In genomic region chr10:86945361-86946214, GRCh38 we compare ENCODE assay signal across 10 cellular contexts. TPM values are rescaled to one million over a fixed set of nuclear protein-coding genes. Genes with fewer than 3 reads are reported as not detected.
DNase-seq lines count a peak whose midpoint lies in the region; ATAC-seq and TF ChIP-seq lines count a peak whose summit lies in the region.
"Had no signal": no experiment of that assay in that cellular context is flagged by ENCODE, and none has a peak within 500 bp of the region (broad histone marks: within the 10 kb centered on the region; RNA-seq: fewer than 3 reads in every experiment).

No MANE protein-coding gene starts in this region.

- POLR2A ChIA-PET in MCF 10A (lab: Yijun Ruan, JAX): interaction anchor here (0.5 to 1.0 kb wide), 3 partner anchors 21 to 134 kb away, joined by 3 read pairs; no protein-coding TSS in a partner anchor

- H3K27ac Mint-ChIP-seq in MCF 10A (ENCODE audit: low read depth, unreplicated experiment): no peak overlapping the region

- no peaks in the 10 kb centered on the region for H3K36me3 Mint-ChIP-seq in MCF 10A (ENCODE audit: insufficient read depth, unreplicated experiment)
- H3K36me3 Mint-ChIP-seq: CD14-positive monocyte, IgD-negative memory B cell had no signal

- CTCF ChIA-PET in MCF 10A (lab: Yijun Ruan, JAX): interaction anchor here (0.9 to 1.5 kb wide), 4 partner anchors 14 to 159 kb away, joined by 3 to 5 read pairs (median 4); no protein-coding TSS in a partner anchor

- ATAC-seq in left lung (peak; percentile 33), HG03439 (IDR thresholded peaks at IDR 0.05; ENCODE audit: unreplicated experiment) (no peak), GM21619 (IDR thresholded peaks at IDR 0.05; ENCODE audit: unreplicated experiment) (no peak), GM18868 (IDR thresholded peaks at IDR 0.05; ENCODE audit: unreplicated experiment) (no peak)

- intact Hi-C loops in MCF 10A (cut with micrococcal nuclease): no loop called here
- intact Hi-C loops in left lung (cut with DNase I): no loop called here

- peaks cover 0 to 7% of the 10 kb centered on the region in 2 donors for H3K36me3 ChIP-seq in left lung

- H3K4me1 Mint-ChIP-seq in MCF 10A (ENCODE audit: insufficient read depth, unreplicated experiment): no peaks in the 10 kb centered on the region
- H3K4me1 Mint-ChIP-seq: CD14-positive monocyte, IgD-negative memory B cell had no signal

- peak; percentile 39 for DNase-seq in activated effector memory CD4-positive, alpha-beta T cell treated with anti-CD3 and anti-CD28 coated beads, Interleukin-2, amount 50 U/mL, for 16 hours
- DNase-seq in activated effector memory CD4-positive, alpha-beta T cell treated with Interleukin-2 at 50 U/mL for 16 hours: no peak
- DNase-seq in MCF 10A (ENCODE audit: unreplicated experiment): peak; percentile 78
- no peak for DNase-seq in left lung
- no peak for DNase-seq in central memory CD4-positive, alpha-beta T cell

- H3K9me3 Mint-ChIP-seq in MCF 10A (ENCODE audit: unreplicated experiment): no peaks in the 10 kb centered on the region

- peaks cover 0 to 14% of the 10 kb centered on the region in 2 donors for H3K27me3 ChIP-seq in left lung

- TF ChIP-seq CTCF in MCF 10A (IDR thresholded peaks at IDR 0.05; ENCODE audit: unreplicated experiment) (no peak), left lung (IDR thresholded peaks at IDR 0.05) (no peak)

- H3K27ac ChIP-seq in left lung: no peak overlapping the region

- H3K4me3 ChIP-seq in left lung: no peak overlapping the region

- H3K9me3 ChIP-seq in left lung: no peaks in the 10 kb centered on the region

- no peaks in the 10 kb centered on the region for H3K27me3 Mint-ChIP-seq in MCF 10A (ENCODE audit: insufficient read depth, unreplicated experiment)

- no peaks in the 10 kb centered on the region for H3K4me1 ChIP-seq in left lung

- BruUV-seq in MCF 10A (replicated peaks; lab: Mats Ljungman, UMichigan): no TSS peak

- no peak overlapping the region for H3K4me3 Mint-ChIP-seq in MCF 10A (ENCODE audit: unreplicated experiment)
- H3K4me3 Mint-ChIP-seq: CD14-positive monocyte, IgD-negative memory B cell had no signal

RNA-seq across cellular contexts. Expression of gene MMRN2, which starts 11.8 kb away (rescaled TPM):
- total RNA-seq in MCF 10A (2022) (1.4 and 1.5 TPM in 2 replicates), left lung (10 to 100 TPM; 20.6 to 41.8 TPM)

RNA-seq across cellular contexts. Expression of gene SNCG, which starts 12.8 kb away (rescaled TPM):
- 4.2 and 7.3 TPM in 2 replicates for total RNA-seq in MCF 10A (2022)
- 10 to 100 TPM in 1 of 2 donors, 1 to 10 TPM in 1; 4.3 to 15.0 TPM for total RNA-seq in left lung

RNA-seq across cellular contexts. Expression of gene ADIRF, which starts 22.7 kb away (rescaled TPM):
- total RNA-seq in MCF 10A (2022) (60.3 and 89.0 TPM in 2 replicates), left lung (10 to 100 TPM; 47.9 to 94.1 TPM)

Comparison
In these comparisons a context has a peak if more than half of its experiments do, and no peak if none do; other contexts are left out.
1. DNase-seq: peak in activated effector memory CD4-positive, alpha-beta T cell treated with anti-CD3 and anti-CD28 coated beads, Interleukin-2, amount 50 U/mL, for 16 hours (single experiment) and MCF 10A (single experiment); none in activated effector memory CD4-positive, alpha-beta T cell treated with Interleukin-2 at 50 U/mL for 16 hours (single experiment), left lung (0 of 2) and central memory CD4-positive, alpha-beta T cell (single experiment).